14 cellular contexts compared by ENCODE assay signal in genomic region chr1:221419513-221420088, GRCh38.
A peak's percentile ranks its signal among the peaks of the same experiment; 100 is the strongest.
DNase-seq lines count a peak whose midpoint lies in the region; ATAC-seq and TF ChIP-seq lines count a peak whose summit lies in the region.
"Had no signal": no experiment of that assay in that cellular context is flagged by ENCODE, and none has a peak within 500 bp of the region (broad histone marks: within the 10 kb centered on the region; RNA-seq: fewer than 3 reads in every experiment).

No MANE protein-coding gene starts in this region.

- H3K4me1 ChIP-seq in left lung: no peaks in the 10 kb centered on the region
- H3K4me1 ChIP-seq in right atrium auricular region: no peaks in the 10 kb centered on the region
- H3K4me1 ChIP-seq: right lobe of liver had no signal

- POLR2A ChIA-PET in BJ (lab: Charles Lee): interaction anchor here (0.6 kb wide), 2 partner anchors 41 to 322 kb away, joined by 3 read pairs; no protein-coding TSS in a partner anchor

- peak; percentile 16 for ATAC-seq in left lung
- ATAC-seq: naive thymus-derived CD8-positive, alpha-beta T cell had no signal

- H3K27ac ChIP-seq in left lung (no peak overlapping the region), right atrium auricular region (no peak overlapping the region)
- H3K27ac ChIP-seq: right lobe of liver had no signal

- TF ChIP-seq CTCF in BJ (IDR thresholded peaks at IDR 0.05; ENCODE audit: insufficient read depth, low read depth, low read length) (no peak), choroid plexus epithelial cell (conservative IDR thresholded peaks at IDR 0.05; ENCODE audit: low read depth, low read length) (no peak), left lung (IDR thresholded peaks at IDR 0.05) (no peak), right atrium auricular region (IDR thresholded peaks at IDR 0.05) (no peak)

- H3K36me3 ChIP-seq in BJ (ENCODE audit: control insufficient read depth, insufficient read depth, low read length) (no peaks in the 10 kb centered on the region), left lung (no peaks in the 10 kb centered on the region), right atrium auricular region (no peaks in the 10 kb centered on the region)
- H3K36me3 ChIP-seq: right lobe of liver had no signal

- peak; percentile 76 for DNase-seq in BJ (ENCODE audit: low read depth)
- peak; percentile 78 for DNase-seq in M059J (ENCODE audit: low read depth)
- DNase-seq in choroid plexus epithelial cell (ENCODE audit: low read depth): peak; percentile 45
- no peak for DNase-seq in left lung
- no peak for DNase-seq in right atrium auricular region (ENCODE audit: low spot score)
- DNase-seq in DMS53 treated with DMSO at 0.1 percent for 48 hours (lab: John Stamatoyannopoulos, UW; ENCODE audit: unreplicated experiment): no peak
- no peak for DNase-seq in cardiac septum (ENCODE audit: low spot score)
- DNase-seq in NCI-H187 treated with DMSO at 0.1 percent for 48 hours (lab: John Stamatoyannopoulos, UW): no peak
- DNase-seq: activated naive CD4-positive, alpha-beta T cell treated with anti-CD3 and anti-CD28 coated beads, Interleukin-2, amount 50 U/mL, for 16 hours; cortex of kidney; naive thymus-derived CD8-positive, alpha-beta T cell; NCI-H1436 treated with DMSO at 0.1 percent for 48 hours; NCI-H748 treated with DMSO at 0.1 percent for 48 hours; right lobe of liver had no signal

- intact Hi-C loops in left lung (cut with DNase I): no loop called here
- intact Hi-C loops in cardiac septum (cut with DNase I): no loop called here

- no peak overlapping the region for H3K4me3 ChIP-seq in BJ (ENCODE audit: low read depth, low read length)
- no peak overlapping the region for H3K4me3 ChIP-seq in choroid plexus epithelial cell (ENCODE audit: low read depth, low read length)
- H3K4me3 ChIP-seq in left lung: no peak overlapping the region
- no peak overlapping the region for H3K4me3 ChIP-seq in right atrium auricular region
- H3K4me3 ChIP-seq: right lobe of liver had no signal

- no peaks in the 10 kb centered on the region for H3K9me3 ChIP-seq in left lung
- no peaks in the 10 kb centered on the region for H3K9me3 ChIP-seq in right atrium auricular region
- H3K9me3 ChIP-seq: right lobe of liver had no signal

- CTCF ChIA-PET in BJ (lab: Yijun Ruan, JAX): interaction anchor here (1.0 kb wide), 1 partner anchor 1035 kb away, joined by 3 read pairs; no protein-coding TSS in a partner anchor

- H3K27me3 ChIP-seq in BJ (ENCODE audit: control insufficient read depth, insufficient read depth, low read length) (no peaks in the 10 kb centered on the region), left lung (no peaks in the 10 kb centered on the region), right atrium auricular region (no peaks in the 10 kb centered on the region)
- H3K27me3 ChIP-seq: right lobe of liver had no signal

Comparison
In these comparisons a context has a peak if more than half of its experiments do, and no peak if none do; other contexts are left out.
1. DNase-seq: peak in BJ (single experiment), M059J (single experiment) and choroid plexus epithelial cell (single experiment); none in left lung (0 of 2), right atrium auricular region (single experiment), DMS53 treated with DMSO at 0.1 percent for 48 hours (single experiment), cardiac septum (single experiment) and NCI-H187 treated with DMSO at 0.1 percent for 48 hours (single experiment).